12 cellular contexts compared by ENCODE assay signal in the genomic region with DNA sequence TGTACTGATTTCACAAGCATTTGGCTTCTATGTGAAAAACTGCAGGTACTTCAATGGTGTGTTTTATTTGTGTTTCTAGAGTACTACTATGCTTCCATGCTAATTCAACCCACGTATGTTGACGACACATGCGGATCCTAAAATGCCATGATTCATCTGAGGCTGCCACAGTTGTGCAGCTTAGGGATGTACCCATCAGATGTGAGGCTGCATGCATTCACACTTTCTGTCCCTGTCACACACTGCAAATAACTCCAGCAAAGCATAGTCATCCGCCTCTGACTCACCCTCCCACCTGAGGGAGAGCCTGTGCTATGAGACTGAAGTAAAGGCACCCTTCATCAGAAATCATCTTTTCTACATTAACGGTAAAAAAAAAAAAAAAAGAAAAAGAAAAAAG. TPM values are rescaled to one million over a fixed set of nuclear protein-coding genes. Genes with fewer than 3 reads are reported as not detected.
A peak's percentile ranks its signal among the peaks of the same experiment; 100 is the strongest.
DNase-seq lines count a peak whose midpoint lies in the region; ATAC-seq and TF ChIP-seq lines count a peak whose summit lies in the region.
"Had no signal": no experiment of that assay in that cellular context is flagged by ENCODE, and none has a peak within 500 bp of the region (broad histone marks: within the 10 kb centered on the region; RNA-seq: fewer than 3 reads in every experiment).

No MANE protein-coding gene starts in this region.

- H3K4me1 ChIP-seq in RWPE2 (ENCODE audit: insufficient read depth, poor library complexity, severe bottlenecking) = no peaks in the 10 kb centered on the region

- TF ChIP-seq CTCF in RWPE2 (IDR thresholded peaks at IDR 0.05; ENCODE audit: poor library complexity, severe bottlenecking) (no peak), Calu3 (IDR thresholded peaks at IDR 0.05; ENCODE audit: unreplicated experiment) (no peak)

- no peaks in the 10 kb centered on the region for H3K27me3 ChIP-seq in RWPE2 (ENCODE audit: insufficient read depth, poor library complexity, severe bottlenecking)
- H3K27me3 ChIP-seq: neutrophil had no signal

- intact Hi-C loops in Calu3 (cut with micrococcal nuclease; ENCODE audit: unreplicated experiment) = no loop called here

- no peak overlapping the region for H3K4me3 Mint-ChIP-seq in Calu3 (ENCODE audit: low read depth, unreplicated experiment)
- H3K4me3 Mint-ChIP-seq: H9 had no signal

- H3K27ac ChIP-seq in RWPE2 (ENCODE audit: poor library complexity, severe bottlenecking) = no peak overlapping the region
- H3K27ac ChIP-seq: neutrophil had no signal

- H3K27me3 Mint-ChIP-seq in Calu3 (ENCODE audit: unreplicated experiment) = no peaks in the 10 kb centered on the region

- H3K9me3 ChIP-seq in RWPE2 (ENCODE audit: severe bottlenecking) = no peaks in the 10 kb centered on the region
- H3K9me3 ChIP-seq: neutrophil had no signal

- peaks cover 0 to 8% of the 10 kb centered on the region in 2 donors for H3K36me3 Mint-ChIP-seq in activated naive CD4-positive, alpha-beta T cell treated with anti-CD3 and anti-CD28 coated beads, Interleukin-2, amount 50 U/mL, for 72 hours
- no peaks in the 10 kb centered on the region for H3K36me3 Mint-ChIP-seq in Calu3 (ENCODE audit: insufficient read depth, unreplicated experiment)

- no peak overlapping the region for H3K4me3 ChIP-seq in RWPE2 (ENCODE audit: severe bottlenecking)

- H3K27ac Mint-ChIP-seq in activated naive CD4-positive, alpha-beta T cell treated with anti-CD3 and anti-CD28 coated beads, Interleukin-2, amount 50 U/mL, for 72 hours = peak overlapping the region in 1 of 2 donors; percentile 49
- H3K27ac Mint-ChIP-seq in Calu3 (ENCODE audit: unreplicated experiment) = no peak overlapping the region

- H3K9me3 Mint-ChIP-seq in activated naive CD4-positive, alpha-beta T cell treated with anti-CD3 and anti-CD28 coated beads, Interleukin-2, amount 50 U/mL, for 72 hours = no peaks in the 10 kb centered on the region
- H3K9me3 Mint-ChIP-seq in Calu3 (ENCODE audit: low read depth, unreplicated experiment) = no peaks in the 10 kb centered on the region
- H3K9me3 Mint-ChIP-seq: H9 had no signal

- H3K4me1 Mint-ChIP-seq in Calu3 (ENCODE audit: low read depth, unreplicated experiment) = no peaks in the 10 kb centered on the region

- H3K36me3 ChIP-seq in RWPE2 (ENCODE audit: low read depth) = no peaks in the 10 kb centered on the region
- H3K36me3 ChIP-seq: neutrophil had no signal

- BruUV-seq in Calu3 (replicated peaks; lab: Mats Ljungman, UMichigan) = no TSS peak

- ATAC-seq in GM18867 (IDR thresholded peaks at IDR 0.05; ENCODE audit: unreplicated experiment) (peak; percentile 74), RWPE2 (ENCODE audit: low read depth) (peak; percentile 81)
- peak; percentile 100 for ATAC-seq in activated naive CD4-positive, alpha-beta T cell treated with anti-CD3 and anti-CD28 coated beads, Interleukin-2, amount 50 U/mL, for 72 hours

- CTCF ChIA-PET in Calu3 (lab: Charles Lee) = no interaction called here

- DNase-seq in RWPE2 (ENCODE audit: low spot score) (no peak), NCI-H524 treated with DMSO at 0.1 percent for 48 hours (lab: John Stamatoyannopoulos, UW) (no peak), DMS114 treated with DMSO at 0.1 percent for 48 hours (lab: John Stamatoyannopoulos, UW; ENCODE audit: unreplicated experiment) (no peak), GM03348 (ENCODE audit: low spot score) (no peak), Calu3 (no peak)
- DNase-seq in activated naive CD4-positive, alpha-beta T cell treated with anti-CD3 and anti-CD28 coated beads, Interleukin-2, amount 50 U/mL, for 72 hours (ENCODE audit: low spot score in 2 of 2) = peak; percentile 68 to 80
- DNase-seq in stimulated activated CD4-positive, alpha-beta T cell treated with anti-CD3 and anti-CD28 coated beads, Interleukin-15, amount 100 ng/mL, for 24 hours = peak; percentile 85
- DNase-seq: EL, H9, NCI-H2081 treated with DMSO at 0.1 percent for 48 hours had no signal

RNA-seq across cellular contexts. Expression of gene SERTAD2, which starts 22.1 kb away (rescaled TPM):
- total RNA-seq in activated naive CD4-positive, alpha-beta T cell treated with anti-CD3 and anti-CD28 coated beads, Interleukin-2, amount 50 U/mL, for 72 hours = 10 to 100 TPM; 17.8 to 46.4 TPM
- total RNA-seq in Calu3 (2022) = 19.2 and 19.4 TPM in 2 replicates

Comparison
In these comparisons a context has a peak if more than half of its experiments do, and no peak if none do; other contexts are left out.
1. DNase-seq: peak in activated naive CD4-positive, alpha-beta T cell treated with anti-CD3 and anti-CD28 coated beads, Interleukin-2, amount 50 U/mL, for 72 hours (2 of 2) and stimulated activated CD4-positive, alpha-beta T cell treated with anti-CD3 and anti-CD28 coated beads, Interleukin-15, amount 100 ng/mL, for 24 hours (single experiment); none in RWPE2 (single experiment), NCI-H524 treated with DMSO at 0.1 percent for 48 hours (single experiment), DMS114 treated with DMSO at 0.1 percent for 48 hours (single experiment), GM03348 (single experiment) and Calu3 (single experiment).
2. Peak in every context shown above with its lines, with median percentiles within 50 percentile points of each other: ATAC-seq.